Comparison of ENCODE assay signal across 30 cellular contexts in the genomic region with DNA sequence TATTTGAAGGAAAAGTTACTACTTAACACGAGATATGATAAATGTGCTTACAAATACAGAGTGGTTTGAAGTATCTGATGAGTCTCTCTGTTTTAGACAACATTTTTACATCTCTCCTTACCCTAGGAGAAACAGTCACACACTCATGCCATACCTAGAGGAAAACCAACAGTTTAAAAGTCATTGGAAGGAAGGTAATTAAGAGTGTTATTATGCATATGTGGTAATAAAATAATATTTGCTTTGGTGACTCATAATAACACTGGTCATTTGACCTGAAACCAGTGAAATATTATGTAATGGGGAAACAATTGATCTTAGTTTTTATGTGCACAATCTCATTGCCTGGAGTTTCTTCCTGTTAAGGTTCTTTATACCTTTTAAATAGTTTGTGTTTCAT.
A peak's percentile ranks its signal among the peaks of the same experiment; 100 is the strongest.
DNase-seq lines count a peak whose midpoint lies in the region; ATAC-seq, FAIRE-seq and TF ChIP-seq lines count a peak whose summit lies in the region.
"Had no signal": no experiment of that assay in that cellular context is flagged by ENCODE, and none has a peak within 500 bp of the region (broad histone marks: within the 10 kb centered on the region; RNA-seq: fewer than 3 reads in every experiment).

No MANE protein-coding gene starts in this region.

- no peaks in the 10 kb centered on the region for H4K20me1 ChIP-seq in PC-3 (ENCODE audit: low read length)
- H4K20me1 ChIP-seq in hepatocyte (ENCODE audit: insufficient read depth, poor library complexity, severe bottlenecking): no peaks in the 10 kb centered on the region

- no peaks in the 10 kb centered on the region for H3K9me3 ChIP-seq in PC-3 (ENCODE audit: low read length)
- no peaks in the 10 kb centered on the region for H3K9me3 ChIP-seq in hepatocyte (ENCODE audit: low read depth)
- no peaks in the 10 kb centered on the region for H3K9me3 ChIP-seq in upper lobe of right lung

- WGBS in hepatocyte (ENCODE audit: low lambda C conversion rate, missing lambda C conversion rate): 75% methylated on average over 1 of the region's 1 CpG

- BruUV-seq in PC-3 (replicated peaks; lab: Mats Ljungman, UMichigan): no TSS peak

- H3K4me3 ChIP-seq in PC-3 (ENCODE audit: low read length) (no peak overlapping the region), bronchial epithelial cell (ENCODE audit: low read depth, low read length) (no peak overlapping the region), hepatocyte (no peak overlapping the region), upper lobe of right lung (no peak overlapping the region)
- H3K4me3 ChIP-seq: GM12878, GM23338, K562, SK-N-MC had no signal

- H3K4me1 ChIP-seq in PC-3 (ENCODE audit: insufficient read depth, low read length) (0 out of 2 replicates have a peak, but pooled peaks cover 5% of the 10 kb centered on the region), hepatocyte (ENCODE audit: insufficient read depth) (no peaks in the 10 kb centered on the region), upper lobe of right lung (no peaks in the 10 kb centered on the region)

- CTCF ChIA-PET in PC-3 (lab: Charles Lee): no interaction called here

- FAIRE-seq in bronchial epithelial cell (lab: Jason Lieb, UNC): no peak
- FAIRE-seq: GM12878, HTR-8/SVneo, K562 had no signal

- H3K9me2 ChIP-seq in PC-3 (replicated peaks; ENCODE audit: low read length): no peaks in the 10 kb centered on the region
- H3K9me2 ChIP-seq in hepatocyte (replicated peaks; ENCODE audit: insufficient read depth): no peaks in the 10 kb centered on the region

- no peaks in the 10 kb centered on the region for H3K79me2 ChIP-seq in PC-3 (ENCODE audit: low read length)
- H3K79me2 ChIP-seq in hepatocyte: no peaks in the 10 kb centered on the region

- POLR2A ChIA-PET in PC-3 (lab: Charles Lee; ENCODE audit: unreplicated experiment): no interaction called here

- no peaks in the 10 kb centered on the region for H3K36me3 ChIP-seq in PC-3 (ENCODE audit: low read depth, low read length)
- H3K36me3 ChIP-seq in bronchial epithelial cell (ENCODE audit: control insufficient read depth, insufficient read depth, low read length): no peaks in the 10 kb centered on the region
- no peaks in the 10 kb centered on the region for H3K36me3 ChIP-seq in hepatocyte (replicated peaks; ENCODE audit: insufficient read depth, low read depth)
- no peaks in the 10 kb centered on the region for H3K36me3 ChIP-seq in upper lobe of right lung

- intact Hi-C loops in PC-3 (cut with micrococcal nuclease): no loop called here
- intact Hi-C loops in upper lobe of right lung (cut with DNase I): no loop called here
- intact Hi-C loops in cardiac septum (cut with DNase I): no loop called here

- no peak overlapping the region for H3K4me2 ChIP-seq in PC-3 (ENCODE audit: low read length)
- no peak overlapping the region for H3K4me2 ChIP-seq in hepatocyte
- H3K4me2 ChIP-seq: GM23338 had no signal

- H3K27me3 ChIP-seq in PC-3 (ENCODE audit: low read length) (no peaks in the 10 kb centered on the region), bronchial epithelial cell (ENCODE audit: control insufficient read depth, insufficient read depth, low read length) (no peaks in the 10 kb centered on the region), hepatocyte (no peaks in the 10 kb centered on the region), upper lobe of right lung (no peaks in the 10 kb centered on the region)

- ATAC-seq in PC-3 (peak; percentile 74), upper lobe of right lung (peak; percentile 42)
- ATAC-seq: GM12878, GM23338, K562, Panc1 had no signal

- DNase-seq in PC-3: peak; percentile 30
- peak; percentile 46 for DNase-seq in bronchial epithelial cell (ENCODE audit: low read depth)
- no peak for DNase-seq in hepatocyte (ENCODE audit: low spot score)
- DNase-seq in upper lobe of right lung: no peak
- no peak for DNase-seq in cortex of kidney (lab: John Stamatoyannopoulos, UW)
- DNase-seq in NCI-H82 treated with DMSO at 0.1 percent for 48 hours (lab: John Stamatoyannopoulos, UW; ENCODE audit: unreplicated experiment): no peak
- DNase-seq in cardiac septum (ENCODE audit: low spot score): no peak
- DNase-seq: CD8-positive, alpha-beta memory T cell; DMS79; EL; GDM1; H9; Kasumi-1; MV-4-11; NCI-H1105; NCI-H1436 treated with DMSO at 0.1 percent for 48 hours; NCI-H187 treated with DMSO at 0.1 percent for 48 hours; NCI-H2107; NCI-H446; NCI-H526; NCI-H82; SIG-M5 had no signal

- TF ChIP-seq CTCF in PC-3 (conservative IDR thresholded peaks at IDR 0.05; ENCODE audit: low read depth, low read length) (no peak), bronchial epithelial cell (IDR thresholded peaks at IDR 0.05; ENCODE audit: insufficient read depth, low read length, severe bottlenecking) (no peak), hepatocyte (IDR thresholded peaks at IDR 0.05; ENCODE audit: poor library complexity) (no peak), upper lobe of right lung (IDR thresholded peaks at IDR 0.05) (no peak)

- no peaks in the 10 kb centered on the region for H3F3A ChIP-seq in PC-3 (ENCODE audit: low read length, unreplicated experiment)

- H3K27ac ChIP-seq in PC-3 (ENCODE audit: low read length) (no peak overlapping the region), hepatocyte (peak overlapping the region; percentile 16), upper lobe of right lung (no peak overlapping the region)
- H3K27ac ChIP-seq: C4-2B, RWPE1, SK-N-MC had no signal

- H2AFZ ChIP-seq in PC-3 (ENCODE audit: low read length): no peak overlapping the region
- no peak overlapping the region for H2AFZ ChIP-seq in hepatocyte
- H2AFZ ChIP-seq: GM23338 had no signal

- H3K9ac ChIP-seq in PC-3 (ENCODE audit: low read length): no peak overlapping the region

Comparison
In these comparisons a context has a peak if more than half of its experiments do, and no peak if none do; other contexts are left out.
1. DNase-seq: peak in PC-3 (single experiment) and bronchial epithelial cell (single experiment); none in hepatocyte (single experiment), upper lobe of right lung (single experiment), cortex of kidney (single experiment), NCI-H82 treated with DMSO at 0.1 percent for 48 hours (single experiment) and cardiac septum (single experiment).